In the genomic region with DNA sequence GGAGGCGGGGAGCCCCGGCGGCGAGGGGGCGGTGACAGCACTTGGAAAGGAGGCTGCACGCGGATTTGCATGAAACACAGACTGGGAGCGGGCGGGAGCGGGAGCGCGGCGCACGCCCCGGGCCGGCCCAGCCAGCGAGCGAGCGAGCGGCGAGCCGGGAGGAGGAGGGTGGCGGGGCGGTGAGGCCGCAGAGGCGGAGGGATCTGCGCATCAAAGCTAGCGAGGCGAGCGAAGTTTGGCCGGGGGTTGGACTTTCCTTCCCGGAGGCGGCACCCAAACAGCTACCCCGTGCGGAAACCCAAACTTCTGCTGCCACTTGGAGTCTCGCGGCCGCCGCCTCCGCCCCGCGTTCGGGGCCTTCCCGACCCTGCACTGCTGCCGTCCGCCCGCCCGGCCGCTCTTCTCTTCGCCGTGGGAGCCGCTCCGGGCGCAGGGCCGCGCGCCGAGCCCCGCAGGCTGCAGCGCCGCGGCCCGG, we compare ENCODE assay signal across 1 cellular context.
A peak's percentile ranks its signal among the peaks of the same experiment; 100 is the strongest.
TF ChIP-seq lines count a peak whose summit lies in the region.

A gene (plus strand): TSS at position 72 of the 475 bp plus-strand sequence. CDS start 553 bp downstream, outside the sequence.

TF ChIP-seq in GM12878, 131 proteins besides CTCF, POLR2A, EP300 and RAD21 (continued from another document and continues in another):
- TF ChIP-seq, protein P1, sequence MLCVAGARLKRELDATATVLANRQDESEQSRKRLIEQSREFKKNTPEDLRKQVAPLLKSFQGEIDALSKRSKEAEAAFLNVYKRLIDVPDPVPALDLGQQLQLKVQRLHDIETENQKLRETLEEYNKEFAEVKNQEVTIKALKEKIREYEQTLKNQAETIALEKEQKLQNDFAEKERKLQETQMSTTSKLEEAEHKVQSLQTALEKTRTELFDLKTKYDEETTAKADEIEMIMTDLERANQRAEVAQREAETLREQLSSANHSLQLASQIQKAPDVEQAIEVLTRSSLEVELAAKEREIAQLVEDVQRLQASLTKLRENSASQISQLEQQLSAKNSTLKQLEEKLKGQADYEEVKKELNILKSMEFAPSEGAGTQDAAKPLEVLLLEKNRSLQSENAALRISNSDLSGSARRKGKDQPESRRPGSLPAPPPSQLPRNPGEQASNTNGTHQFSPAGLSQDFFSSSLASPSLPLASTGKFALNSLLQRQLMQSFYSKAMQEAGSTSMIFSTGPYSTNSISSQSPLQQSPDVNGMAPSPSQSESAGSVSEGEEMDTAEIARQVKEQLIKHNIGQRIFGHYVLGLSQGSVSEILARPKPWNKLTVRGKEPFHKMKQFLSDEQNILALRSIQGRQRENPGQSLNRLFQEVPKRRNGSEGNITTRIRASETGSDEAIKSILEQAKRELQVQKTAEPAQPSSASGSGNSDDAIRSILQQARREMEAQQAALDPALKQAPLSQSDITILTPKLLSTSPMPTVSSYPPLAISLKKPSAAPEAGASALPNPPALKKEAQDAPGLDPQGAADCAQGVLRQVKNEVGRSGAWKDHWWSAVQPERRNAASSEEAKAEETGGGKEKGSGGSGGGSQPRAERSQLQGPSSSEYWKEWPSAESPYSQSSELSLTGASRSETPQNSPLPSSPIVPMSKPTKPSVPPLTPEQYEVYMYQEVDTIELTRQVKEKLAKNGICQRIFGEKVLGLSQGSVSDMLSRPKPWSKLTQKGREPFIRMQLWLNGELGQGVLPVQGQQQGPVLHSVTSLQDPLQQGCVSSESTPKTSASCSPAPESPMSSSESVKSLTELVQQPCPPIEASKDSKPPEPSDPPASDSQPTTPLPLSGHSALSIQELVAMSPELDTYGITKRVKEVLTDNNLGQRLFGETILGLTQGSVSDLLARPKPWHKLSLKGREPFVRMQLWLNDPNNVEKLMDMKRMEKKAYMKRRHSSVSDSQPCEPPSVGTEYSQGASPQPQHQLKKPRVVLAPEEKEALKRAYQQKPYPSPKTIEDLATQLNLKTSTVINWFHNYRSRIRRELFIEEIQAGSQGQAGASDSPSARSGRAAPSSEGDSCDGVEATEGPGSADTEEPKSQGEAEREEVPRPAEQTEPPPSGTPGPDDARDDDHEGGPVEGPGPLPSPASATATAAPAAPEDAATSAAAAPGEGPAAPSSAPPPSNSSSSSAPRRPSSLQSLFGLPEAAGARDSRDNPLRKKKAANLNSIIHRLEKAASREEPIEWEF (IDR thresholded peaks at IDR 0.05; ENCODE audit: insufficient replicate concordance, low read depth, low read length): no peak
- TF ChIP-seq WRNIP1 (IDR thresholded peaks at IDR 0.05; ENCODE audit: borderline replicate concordance, low read depth, low read length) (no peak), SREBF1 (IDR thresholded peaks at IDR 0.05; ENCODE audit: low read length) (no peak), ETV6 (conservative IDR thresholded peaks at IDR 0.05 in 1 of 2, IDR thresholded peaks at IDR 0.05 in 1 of 2; ENCODE audit: borderline replicate concordance in 1 of 2, low read depth in 1 of 2) (no peak), SP1 (IDR thresholded peaks at IDR 0.05; ENCODE audit: low read depth, low read length) (no peak), JUNB (IDR thresholded peaks at IDR 0.05) (no peak), HDAC6 (IDR thresholded peaks at IDR 0.05; ENCODE audit: unreplicated experiment) (no peak), POLR2AphosphoS5 (IDR thresholded peaks at IDR 0.05; ENCODE audit: low read length) (peak; percentile 83), ZNF24 (IDR thresholded peaks at IDR 0.05) (no peak), RB1 (IDR thresholded peaks at IDR 0.05; ENCODE audit: borderline replicate concordance) (no peak; the same call in 1 of the 2 replicates), BMI1 (IDR thresholded peaks at IDR 0.05; ENCODE audit: borderline replicate concordance) (no peak), RFX5 (IDR thresholded peaks at IDR 0.05; ENCODE audit: low read depth, low read length) (no peak), MTA2 (IDR thresholded peaks at IDR 0.05; ENCODE audit: low read depth) (no peak), TARDBP (IDR thresholded peaks at IDR 0.05; ENCODE audit: borderline replicate concordance) (peak; percentile 63; the same call in 1 of the 2 replicates), CHD1 (IDR thresholded peaks at IDR 0.05; ENCODE audit: low read depth, low read length) (no peak), CHD2 (IDR thresholded peaks at IDR 0.05; ENCODE audit: borderline replicate concordance, low read depth, low read length) (peak; percentile 68), NFXL1 (IDR thresholded peaks at IDR 0.05; ENCODE audit: borderline replicate concordance) (no peak), CEBPB (IDR thresholded peaks at IDR 0.05; ENCODE audit: borderline replicate concordance in 1 of 2, low read depth in 2 of 2, low read length in 2 of 2) (no peak), TCF7 (IDR thresholded peaks at IDR 0.05; ENCODE audit: borderline replicate concordance) (no peak), EGR1 (IDR thresholded peaks at IDR 0.05; ENCODE audit: borderline replicate concordance in 1 of 2, low read depth in 2 of 2, low read length in 2 of 2) (no peak), NRF1 (conservative IDR thresholded peaks at IDR 0.05; ENCODE audit: low read depth, low read length) (no peak), BHLHE40 (IDR thresholded peaks at IDR 0.05; ENCODE audit: borderline replicate concordance in 1 of 2, low read depth in 2 of 2, low read length in 1 of 2) (peak; percentile 37 to 69; a peak in 1 of 4 replicates), ZNF622 (IDR thresholded peaks at IDR 0.05) (no peak), ATF7 (IDR thresholded peaks at IDR 0.05; ENCODE audit: low read depth) (no peak), IRF4 (IDR thresholded peaks at IDR 0.05; ENCODE audit: low read depth, low read length) (no peak), MEF2A (IDR thresholded peaks at IDR 0.05; ENCODE audit: insufficient read depth, low read depth, low read length) (no peak), RBBP5 (conservative IDR thresholded peaks at IDR 0.05) (no peak), ZSCAN29 (IDR thresholded peaks at IDR 0.05) (0 out of 2 replicates have a peak, but pooled peaks have one; percentile 32), TCF3 (IDR thresholded peaks at IDR 0.05; ENCODE audit: borderline replicate concordance, insufficient read depth, low read depth, low read length) (peak; percentile 71), HDGF (IDR thresholded peaks at IDR 0.05) (no peak), RUNX3 (IDR thresholded peaks at IDR 0.05; ENCODE audit: low read length) (peak; percentile 58), POU2F2 (IDR thresholded peaks at IDR 0.05; ENCODE audit: borderline replicate concordance, low read depth, low read length) (peak; percentile 77), CBX5 (IDR thresholded peaks at IDR 0.05; ENCODE audit: low read depth) (no peak), FOXK2 (IDR thresholded peaks at IDR 0.05) (no peak), CBX3 (IDR thresholded peaks at IDR 0.05; ENCODE audit: borderline replicate concordance, low read depth) (no peak), DPF2 (IDR thresholded peaks at IDR 0.05) (no peak; the same call in 1 of the 2 replicates), CREB1 (IDR thresholded peaks at IDR 0.05; ENCODE audit: low read depth) (no peak), PML (IDR thresholded peaks at IDR 0.05; ENCODE audit: low read length) (no peak; the same call in 1 of the 2 replicates), ZNF207 (IDR thresholded peaks at IDR 0.05; ENCODE audit: borderline replicate concordance) (no peak), MYC (IDR thresholded peaks at IDR 0.05; ENCODE audit: insufficient read depth, insufficient read length, insufficient replicate concordance, low read length, severe bottlenecking) (no peak), SREBF2 (IDR thresholded peaks at IDR 0.05; ENCODE audit: low read length) (no peak), GABPA (IDR thresholded peaks at IDR 0.05; ENCODE audit: low read depth) (no peak), KAT2A (conservative IDR thresholded peaks at IDR 0.05; ENCODE audit: control insufficient read depth, low read depth, low read length) (no peak)
- TF ChIP-seq, protein P2, sequence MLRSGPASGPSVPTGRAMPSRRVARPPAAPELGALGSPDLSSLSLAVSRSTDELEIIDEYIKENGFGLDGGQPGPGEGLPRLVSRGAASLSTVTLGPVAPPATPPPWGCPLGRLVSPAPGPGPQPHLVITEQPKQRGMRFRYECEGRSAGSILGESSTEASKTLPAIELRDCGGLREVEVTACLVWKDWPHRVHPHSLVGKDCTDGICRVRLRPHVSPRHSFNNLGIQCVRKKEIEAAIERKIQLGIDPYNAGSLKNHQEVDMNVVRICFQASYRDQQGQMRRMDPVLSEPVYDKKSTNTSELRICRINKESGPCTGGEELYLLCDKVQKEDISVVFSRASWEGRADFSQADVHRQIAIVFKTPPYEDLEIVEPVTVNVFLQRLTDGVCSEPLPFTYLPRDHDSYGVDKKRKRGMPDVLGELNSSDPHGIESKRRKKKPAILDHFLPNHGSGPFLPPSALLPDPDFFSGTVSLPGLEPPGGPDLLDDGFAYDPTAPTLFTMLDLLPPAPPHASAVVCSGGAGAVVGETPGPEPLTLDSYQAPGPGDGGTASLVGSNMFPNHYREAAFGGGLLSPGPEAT (IDR thresholded peaks at IDR 0.05; ENCODE audit: low read depth): no peak
- TF ChIP-seq, protein P3, sequence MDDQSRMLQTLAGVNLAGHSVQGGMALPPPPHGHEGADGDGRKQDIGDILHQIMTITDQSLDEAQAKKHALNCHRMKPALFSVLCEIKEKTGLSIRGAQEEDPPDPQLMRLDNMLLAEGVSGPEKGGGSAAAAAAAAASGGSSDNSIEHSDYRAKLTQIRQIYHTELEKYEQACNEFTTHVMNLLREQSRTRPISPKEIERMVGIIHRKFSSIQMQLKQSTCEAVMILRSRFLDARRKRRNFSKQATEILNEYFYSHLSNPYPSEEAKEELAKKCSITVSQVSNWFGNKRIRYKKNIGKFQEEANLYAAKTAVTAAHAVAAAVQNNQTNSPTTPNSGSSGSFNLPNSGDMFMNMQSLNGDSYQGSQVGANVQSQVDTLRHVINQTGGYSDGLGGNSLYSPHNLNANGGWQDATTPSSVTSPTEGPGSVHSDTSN (IDR thresholded peaks at IDR 0.05; ENCODE audit: insufficient replicate concordance, low read depth, low read length): peak; percentile 50
- TF ChIP-seq, protein P4, sequence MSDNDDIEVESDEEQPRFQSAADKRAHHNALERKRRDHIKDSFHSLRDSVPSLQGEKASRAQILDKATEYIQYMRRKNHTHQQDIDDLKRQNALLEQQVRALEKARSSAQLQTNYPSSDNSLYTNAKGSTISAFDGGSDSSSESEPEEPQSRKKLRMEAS (IDR thresholded peaks at IDR 0.05; ENCODE audit: low read depth, low read length): peak; percentile 47; the same call in 1 of the 2 replicates
- TF ChIP-seq, protein P5, sequence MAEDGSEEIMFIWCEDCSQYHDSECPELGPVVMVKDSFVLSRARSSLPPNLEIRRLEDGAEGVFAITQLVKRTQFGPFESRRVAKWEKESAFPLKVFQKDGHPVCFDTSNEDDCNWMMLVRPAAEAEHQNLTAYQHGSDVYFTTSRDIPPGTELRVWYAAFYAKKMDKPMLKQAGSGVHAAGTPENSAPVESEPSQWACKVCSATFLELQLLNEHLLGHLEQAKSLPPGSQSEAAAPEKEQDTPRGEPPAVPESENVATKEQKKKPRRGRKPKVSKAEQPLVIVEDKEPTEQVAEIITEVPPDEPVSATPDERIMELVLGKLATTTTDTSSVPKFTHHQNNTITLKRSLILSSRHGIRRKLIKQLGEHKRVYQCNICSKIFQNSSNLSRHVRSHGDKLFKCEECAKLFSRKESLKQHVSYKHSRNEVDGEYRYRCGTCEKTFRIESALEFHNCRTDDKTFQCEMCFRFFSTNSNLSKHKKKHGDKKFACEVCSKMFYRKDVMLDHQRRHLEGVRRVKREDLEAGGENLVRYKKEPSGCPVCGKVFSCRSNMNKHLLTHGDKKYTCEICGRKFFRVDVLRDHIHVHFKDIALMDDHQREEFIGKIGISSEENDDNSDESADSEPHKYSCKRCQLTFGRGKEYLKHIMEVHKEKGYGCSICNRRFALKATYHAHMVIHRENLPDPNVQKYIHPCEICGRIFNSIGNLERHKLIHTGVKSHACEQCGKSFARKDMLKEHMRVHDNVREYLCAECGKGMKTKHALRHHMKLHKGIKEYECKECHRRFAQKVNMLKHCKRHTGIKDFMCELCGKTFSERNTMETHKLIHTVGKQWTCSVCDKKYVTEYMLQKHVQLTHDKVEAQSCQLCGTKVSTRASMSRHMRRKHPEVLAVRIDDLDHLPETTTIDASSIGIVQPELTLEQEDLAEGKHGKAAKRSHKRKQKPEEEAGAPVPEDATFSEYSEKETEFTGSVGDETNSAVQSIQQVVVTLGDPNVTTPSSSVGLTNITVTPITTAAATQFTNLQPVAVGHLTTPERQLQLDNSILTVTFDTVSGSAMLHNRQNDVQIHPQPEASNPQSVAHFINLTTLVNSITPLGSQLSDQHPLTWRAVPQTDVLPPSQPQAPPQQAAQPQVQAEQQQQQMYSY (CRISPR knock-in tag; IDR thresholded peaks at IDR 0.05): no peak
- TF ChIP-seq, protein P6, sequence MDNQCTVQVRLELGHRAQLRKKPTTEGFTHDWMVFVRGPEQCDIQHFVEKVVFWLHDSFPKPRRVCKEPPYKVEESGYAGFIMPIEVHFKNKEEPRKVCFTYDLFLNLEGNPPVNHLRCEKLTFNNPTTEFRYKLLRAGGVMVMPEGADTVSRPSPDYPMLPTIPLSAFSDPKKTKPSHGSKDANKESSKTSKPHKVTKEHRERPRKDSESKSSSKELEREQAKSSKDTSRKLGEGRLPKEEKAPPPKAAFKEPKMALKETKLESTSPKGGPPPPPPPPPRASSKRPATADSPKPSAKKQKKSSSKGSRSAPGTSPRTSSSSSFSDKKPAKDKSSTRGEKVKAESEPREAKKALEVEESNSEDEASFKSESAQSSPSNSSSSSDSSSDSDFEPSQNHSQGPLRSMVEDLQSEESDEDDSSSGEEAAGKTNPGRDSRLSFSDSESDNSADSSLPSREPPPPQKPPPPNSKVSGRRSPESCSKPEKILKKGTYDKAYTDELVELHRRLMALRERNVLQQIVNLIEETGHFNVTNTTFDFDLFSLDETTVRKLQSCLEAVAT (IDR thresholded peaks at IDR 0.05): no peak
- TF ChIP-seq, protein P7, sequence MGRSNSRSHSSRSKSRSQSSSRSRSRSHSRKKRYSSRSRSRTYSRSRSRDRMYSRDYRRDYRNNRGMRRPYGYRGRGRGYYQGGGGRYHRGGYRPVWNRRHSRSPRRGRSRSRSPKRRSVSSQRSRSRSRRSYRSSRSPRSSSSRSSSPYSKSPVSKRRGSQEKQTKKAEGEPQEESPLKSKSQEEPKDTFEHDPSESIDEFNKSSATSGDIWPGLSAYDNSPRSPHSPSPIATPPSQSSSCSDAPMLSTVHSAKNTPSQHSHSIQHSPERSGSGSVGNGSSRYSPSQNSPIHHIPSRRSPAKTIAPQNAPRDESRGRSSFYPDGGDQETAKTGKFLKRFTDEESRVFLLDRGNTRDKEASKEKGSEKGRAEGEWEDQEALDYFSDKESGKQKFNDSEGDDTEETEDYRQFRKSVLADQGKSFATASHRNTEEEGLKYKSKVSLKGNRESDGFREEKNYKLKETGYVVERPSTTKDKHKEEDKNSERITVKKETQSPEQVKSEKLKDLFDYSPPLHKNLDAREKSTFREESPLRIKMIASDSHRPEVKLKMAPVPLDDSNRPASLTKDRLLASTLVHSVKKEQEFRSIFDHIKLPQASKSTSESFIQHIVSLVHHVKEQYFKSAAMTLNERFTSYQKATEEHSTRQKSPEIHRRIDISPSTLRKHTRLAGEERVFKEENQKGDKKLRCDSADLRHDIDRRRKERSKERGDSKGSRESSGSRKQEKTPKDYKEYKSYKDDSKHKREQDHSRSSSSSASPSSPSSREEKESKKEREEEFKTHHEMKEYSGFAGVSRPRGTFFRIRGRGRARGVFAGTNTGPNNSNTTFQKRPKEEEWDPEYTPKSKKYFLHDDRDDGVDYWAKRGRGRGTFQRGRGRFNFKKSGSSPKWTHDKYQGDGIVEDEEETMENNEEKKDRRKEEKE (IDR thresholded peaks at IDR 0.05): no peak
